8 cellular contexts compared by ENCODE assay signal in genomic region chr6:30453508-30454206, GRCh38. TPM values are rescaled to one million over a fixed set of nuclear protein-coding genes. Genes with fewer than 3 reads are reported as not detected.
DNase-seq lines count a peak whose midpoint lies in the region; ATAC-seq, FAIRE-seq and TF ChIP-seq lines count a peak whose summit lies in the region.
"Not testable (repeated sequence)": the region's sequence is repeated elsewhere in the genome, so short reads cannot be mapped to it uniquely, and the experiment has no call there.

No MANE protein-coding gene starts in this region.

- H3K9me3 ChIP-seq in K562 (replicated peaks; ENCODE audit: control insufficient read depth, insufficient read depth, low read depth, low read length); stomach smooth muscle (ENCODE audit: control insufficient read depth in 2 of 2, low read length in 2 of 2): not testable (repeated sequence)

- H3K27me3 ChIP-seq in K562 (ENCODE audit: control insufficient read depth in 2 of 2, insufficient read depth in 2 of 2, low read length in 2 of 2) (peaks cover 50 to 61% of the 10 kb centered on the region in 2 experiments), stomach smooth muscle (ENCODE audit: control insufficient read depth in 1 of 2, insufficient read depth in 2 of 2, low read length in 2 of 2) (peaks cover 63 to 89% of the 10 kb centered on the region in 2 donors)

- H3K9me1 ChIP-seq in K562 (ENCODE audit: control insufficient read depth, insufficient read depth, low read length), result not testable (repeated sequence)

- not testable (repeated sequence) for H3K79me2 ChIP-seq in K562 (ENCODE audit: control insufficient read depth, insufficient read depth, low read length)

- in situ Hi-C loops in K562 (cut with MboI), result not testable (repeated sequence)

- not testable (repeated sequence) for H3K36me3 ChIP-seq in K562 (ENCODE audit: control insufficient read depth, insufficient read depth, low read length); stomach smooth muscle (ENCODE audit: control insufficient read depth in 2 of 2, insufficient read depth in 2 of 2, low read length in 2 of 2)

- POLR2A ChIA-PET in K562 (lab: Yijun Ruan, JAX), result interaction anchor here (0.9 to 1.6 kb wide), 2 partner anchors 10 to 14 kb away, joined by 3 read pairs; no protein-coding TSS in a partner anchor

- H3K4me1 ChIP-seq in K562 (replicated peaks in 1 of 2; ENCODE audit: control insufficient read depth in 2 of 2, insufficient read depth in 2 of 2, low read length in 2 of 2) (peaks cover 0 to 20% of the 10 kb centered on the region in 2 experiments; a peak in 2 of 5 replicates), stomach smooth muscle (ENCODE audit: control insufficient read depth, insufficient read depth, low read length) (peaks cover 12% of the 10 kb centered on the region)

- H4K20me1 ChIP-seq in K562 (replicated peaks; ENCODE audit: control insufficient read depth, insufficient read depth, low read length), result not testable (repeated sequence)

- ATAC-seq in K562 (peak; percentile 99), left ventricle myocardium superior (peak; percentile 87)

- CTCF ChIA-PET in K562 (lab: Yijun Ruan, JAX; ENCODE audit: low intra/inter-chr PET ratio), result interaction anchor here (0.7 to 1.7 kb wide), 2 partner anchors 91 to 630 kb away, joined by 3 to 6 read pairs; no protein-coding TSS in a partner anchor

- intact Hi-C loops in K562 (cut with micrococcal nuclease), result loop anchor here (1.0 to 5.0 kb wide), 3 partner anchors 42 to 216 kb away; no protein-coding TSS in a partner anchor
- intact Hi-C loops in left ventricle myocardium superior (cut with micrococcal nuclease); posterior cingulate gyrus (cut with DNase I): not testable (repeated sequence)

- not testable (repeated sequence) for H3K9ac ChIP-seq in K562 (ENCODE audit: insufficient read depth in 1 of 2, low read depth in 2 of 2, low read length in 2 of 2); stomach smooth muscle (ENCODE audit: low read length in 2 of 2)

- DNase-seq in DMS79 treated with DMSO at 0.1 percent for 48 hours (lab: John Stamatoyannopoulos, UW) (peak; percentile 30), HTR-8/SVneo (ENCODE audit: insufficient read length, low spot score) (peak; percentile 95), NCI-H82 treated with DMSO at 0.1 percent for 48 hours (lab: John Stamatoyannopoulos, UW; ENCODE audit: unreplicated experiment) (peak; percentile 80), K562 (ENCODE audit: extremely low read depth in 1 of 4, low spot score in 3 of 4) (peak; percentile 96 to 98 (median 97)), left ventricle myocardium superior (peak; percentile 91), posterior cingulate gyrus (peak; percentile 55 to 97 (median 76))
- peak; percentile 74 for DNase-seq in activated CD4-positive, alpha-beta T cell treated with anti-CD3 and anti-CD28 coated beads for 1 hour

- FAIRE-seq in HTR-8/SVneo (lab: Jason Lieb, UNC) (peak; percentile 77), K562 (lab: Jason Lieb, UNC) (peak; percentile 97)

- not testable (repeated sequence) for H3K4me2 ChIP-seq in K562 (ENCODE audit: insufficient read depth, low read length)

- TF ChIP-seq POLR2A in K562 (conservative IDR thresholded peaks at IDR 0.05), result not testable (repeated sequence)

- TF ChIP-seq CTCF in K562 (IDR thresholded peaks at IDR 0.05 in 2 of 3, conservative IDR thresholded peaks at IDR 0.05 in 1 of 3; ENCODE audit: insufficient read depth in 2 of 3, low read depth in 1 of 3, low read length in 3 of 3), result peak; percentile 98

- TF ChIP-seq RAD21 in K562 (CRISPR knock-in tag; conservative IDR thresholded peaks at IDR 0.05 in 1 of 2, IDR thresholded peaks at IDR 0.05 in 1 of 2), result peak; percentile 85 to 95

- peak overlapping the region; percentile 46; the same call in 1 of the 2 replicates for H2AFZ ChIP-seq in K562 (ENCODE audit: low read depth, low read length)

- H3K27ac ChIP-seq in K562 (ENCODE audit: extremely low read depth, low read depth, low read length); stomach smooth muscle (ENCODE audit: low read length): not testable (repeated sequence)

- not testable (repeated sequence) for H3K4me3 ChIP-seq in K562
- H3K4me3 ChIP-seq in stomach smooth muscle (ENCODE audit: low read length in 2 of 2), result peak overlapping the region; percentile 44 to 55

- BruUV-seq in K562 (replicated peaks; lab: Mats Ljungman, UMichigan), result not testable (repeated sequence)

- not testable (repeated sequence) for TF ChIP-seq EP300 in K562 (IDR thresholded peaks at IDR 0.05; ENCODE audit: low read length)

- WGBS in K562 (ENCODE audit: insufficient coverage, low coverage, missing lambda C conversion rate), result 7% methylated on average over 21 of the region's 26 CpGs

TF ChIP-seq in K562, 482 proteins besides CTCF, POLR2A, EP300 and RAD21 (continues in another document):
- TF ChIP-seq BCOR (IDR thresholded peaks at IDR 0.05) (0 out of 2 replicates have a peak, but pooled peaks have one; percentile 24), SAFB (IDR thresholded peaks at IDR 0.05; ENCODE audit: borderline replicate concordance, low read depth, low read length) (peak; percentile 81; the same call in 1 of the 2 replicates), VEZF1 (CRISPR knock-in tag; IDR thresholded peaks at IDR 0.05) (peak; percentile 46; the same call in 1 of the 2 replicates), DEAF1 (CRISPR knock-in tag; IDR thresholded peaks at IDR 0.05) (peak; percentile 81), CREM (IDR thresholded peaks at IDR 0.05; ENCODE audit: low read depth) (peak; percentile 56), ATF1 (tag; IDR thresholded peaks at IDR 0.05) (0 out of 2 replicates have a peak, but pooled peaks have one; percentile 33), CTBP1 (IDR thresholded peaks at IDR 0.05; ENCODE audit: borderline replicate concordance) (peak; percentile 77; the same call in 1 of the 2 replicates), ESRRA (IDR thresholded peaks at IDR 0.05; ENCODE audit: borderline replicate concordance, low read depth) (peak; percentile 59; the same call in 1 of the 2 replicates), BHLHE40 (IDR thresholded peaks at IDR 0.05; ENCODE audit: low read length) (peak; percentile 50; the same call in 1 of the 2 replicates), SOX6 (IDR thresholded peaks at IDR 0.05) (peak; percentile 58), MAZ (CRISPR knock-in tag; conservative IDR thresholded peaks at IDR 0.05 in 1 of 2, IDR thresholded peaks at IDR 0.05 in 1 of 2) (peak in 1 of 2 experiments; percentile 80; a peak in 3 of 4 replicates), RB1 (IDR thresholded peaks at IDR 0.05; ENCODE audit: low read depth) (peak; percentile 92), MYC (IDR thresholded peaks at IDR 0.05; ENCODE audit: low read depth, low read length) (0 out of 2 replicates have a peak, but pooled peaks have one; percentile 35)
- not testable (repeated sequence) for TF ChIP-seq ATF1 (CRISPR knock-in tag; IDR thresholded peaks at IDR 0.05); MYC (CRISPR knock-in tag; IDR thresholded peaks at IDR 0.05; ENCODE audit: borderline replicate concordance, low read depth)

RNA-seq across cellular contexts. Expression of gene HLA-E, which starts 35.7 kb away (rescaled TPM):
- total RNA-seq in K562 (2011; cell fraction: chromatin; rRNA removed; ENCODE audit: low replicate concordance), result 20.8 and 41.1 TPM in 2 replicates
- total RNA-seq in K562 (2011; cell fraction: nucleolus; rRNA removed), result 40.4 and 50.9 TPM in 2 replicates
- 37.3 and 46.7 TPM in 2 replicates for total RNA-seq in K562 (2011; cell fraction: nucleoplasm; rRNA removed)
- total RNA-seq in K562 (2014; rRNA removed), result 39.9 and 45.5 TPM in 2 replicates
- total RNA-seq in K562 (2014; rRNA removed; fragmentation: Illumina TruSeq; extraction: Trizol), result 14.8 and 15.0 TPM in 2 replicates
- 25.0 and 25.8 TPM in 2 replicates for total RNA-seq in K562 (2015; rRNA removed; fragmentation: Illumina TruSeq; extraction: Trizol)
- 31.0 and 38.0 TPM in 2 replicates for total RNA-seq in K562 (2021)
- 27.2 and 28.8 TPM in 2 replicates for polyA plus RNA-seq in K562 (2011; rRNA removed)
- polyA plus RNA-seq in K562 (2011; cell fraction: cytosol; rRNA removed), result 27.0 and 45.7 TPM in 2 replicates
- 20.5 and 32.8 TPM in 2 replicates for polyA plus RNA-seq in K562 (2011; cell fraction: nucleus; rRNA removed)
- polyA plus RNA-seq in K562 (2012), result 27.8 and 82.4 TPM in 2 replicates
- 26.8 and 37.5 TPM in 2 replicates for polyA plus RNA-seq in K562 (2014; fragmentation: Illumina TruSeq; extraction: Trizol)
- polyA plus RNA-seq in K562 (2014; fragmentation: Nextera tagmentation; extraction: Ambion mirVana), result 1 to 10 TPM; 3.2 to 4.0 TPM
- 38.4 and 38.9 TPM in 2 replicates for polyA plus RNA-seq in K562 (2014; rRNA removed)
- 17.5 and 21.1 TPM in 2 replicates for polyA minus RNA-seq in K562 (2011; rRNA and poly(A)+ RNA removed)
- 16.8 and 17.8 TPM in 2 replicates for polyA minus RNA-seq in K562 (2011; cell fraction: cytosol; rRNA and poly(A)+ RNA removed)
- 13.8 and 14.3 TPM in 2 replicates for polyA minus RNA-seq in K562 (2011; cell fraction: nucleus; rRNA and poly(A)+ RNA removed)
- total RNA-seq in left ventricle myocardium superior, result 155 TPM

Comparison
In these comparisons a context has a peak if more than half of its experiments do, and no peak if none do; other contexts are left out.
1. DNase-seq: peak in every context shown above with its lines; median percentile 97 in K562; 95 in HTR-8/SVneo; 91 in left ventricle myocardium superior; 80 in NCI-H82 treated with DMSO at 0.1 percent for 48 hours; 76 in posterior cingulate gyrus; 74 in activated CD4-positive, alpha-beta T cell treated with anti-CD3 and anti-CD28 coated beads for 1 hour; 30 in DMS79 treated with DMSO at 0.1 percent for 48 hours.